11 cellular contexts compared by ENCODE assay signal in genomic region chr20:58424218-58424617, GRCh38.
"Had no signal": no experiment of that assay in that cellular context is flagged by ENCODE, and none has a peak within 500 bp of the region (broad histone marks: within the 10 kb centered on the region; RNA-seq: fewer than 3 reads in every experiment).

No MANE protein-coding gene starts in this region.

- ATAC-seq: activated CD8-positive, alpha-beta T cell treated with anti-CD3 and anti-CD28 coated beads, Interleukin-2, amount 10 ng/mL, durations not matched to agents 7 days and 5 days had no signal

- H3K4me1 ChIP-seq: adrenal gland had no signal

- H3K4me3 Mint-ChIP-seq: activated CD8-positive, alpha-beta T cell treated with anti-CD3 and anti-CD28 coated beads, Interleukin-2, amount 10 ng/mL, durations not matched to agents 7 days and 5 days; activated naive CD4-positive, alpha-beta T cell treated with anti-CD3 and anti-CD28 coated beads for 36 hours had no signal

- H3K27ac ChIP-seq: adrenal gland, right atrium auricular region had no signal

- H3K27ac Mint-ChIP-seq: activated CD8-positive, alpha-beta T cell treated with anti-CD3 and anti-CD28 coated beads, Interleukin-2, amount 10 ng/mL, durations not matched to agents 7 days and 5 days; activated naive CD4-positive, alpha-beta T cell treated with anti-CD3 and anti-CD28 coated beads for 36 hours had no signal

- H3K4me3 ChIP-seq: adrenal gland, right atrium auricular region had no signal

- H3K9me3 Mint-ChIP-seq: activated naive CD4-positive, alpha-beta T cell treated with anti-CD3 and anti-CD28 coated beads for 36 hours had no signal

- H3K9me3 ChIP-seq: adrenal gland, right atrium auricular region had no signal

- H3K27me3 ChIP-seq: adrenal gland, right atrium auricular region had no signal

- H3K36me3 ChIP-seq: adrenal gland had no signal

- DNase-seq: activated CD4-positive, alpha-beta T cell treated with anti-CD3 and anti-CD28 coated beads for 48 hours; activated CD8-positive, alpha-beta T cell treated with anti-CD3 and anti-CD28 coated beads, Interleukin-2, amount 10 ng/mL, durations not matched to agents 7 days and 5 days; activated naive CD4-positive, alpha-beta T cell treated with anti-CD3 and anti-CD28 coated beads for 36 hours; adrenal gland; central memory CD4-positive, alpha-beta T cell; cortex of kidney; effector CD8-positive, alpha-beta T cell; kidney glomerular epithelial cell; small intestine; trophoblast cell had no signal
